Comparison of ENCODE assay signal across 8 cellular contexts in genomic region chr19:32404213-32404938, GRCh38. TPM values are rescaled to one million over a fixed set of nuclear protein-coding genes. Genes with fewer than 3 reads are reported as not detected.
DNase-seq lines count a peak whose midpoint lies in the region; ATAC-seq and TF ChIP-seq lines count a peak whose summit lies in the region.

No MANE protein-coding gene starts in this region.

- peak overlapping the region; percentile 93 for H3K27ac ChIP-seq in DND-41 (ENCODE audit: low read length)

- H4K20me1 ChIP-seq in DND-41 (ENCODE audit: insufficient read depth, low read length), result peaks cover 4% of the 10 kb centered on the region; the same call in 1 of the 2 replicates

- H3K4me1 ChIP-seq in DND-41 (ENCODE audit: insufficient read depth, low read length) (peaks cover 36% of the 10 kb centered on the region), NT2/D1 (ENCODE audit: insufficient read depth, insufficient read length) (no peaks in the 10 kb centered on the region)

- H3K79me2 ChIP-seq in DND-41 (ENCODE audit: insufficient read depth, low read length), result peaks cover 30% of the 10 kb centered on the region

- TF ChIP-seq CTCF in DND-41 (IDR thresholded peaks at IDR 0.05; ENCODE audit: borderline replicate concordance, extremely low read depth, low read length, poor library complexity, severe bottlenecking), result no peak
- TF ChIP-seq CTCF in neural crest cell (conservative IDR thresholded peaks at IDR 0.05), result no peak

- no peaks in the 10 kb centered on the region for H3K9me3 Mint-ChIP-seq in neural crest cell

- peaks cover 31% of the 10 kb centered on the region for H3K4me1 Mint-ChIP-seq in neural crest cell

- no peak for ATAC-seq in DND-41 (ENCODE audit: insufficient read depth, low read depth)
- no peak for ATAC-seq in GM21390 (IDR thresholded peaks at IDR 0.05; ENCODE audit: unreplicated experiment)
- ATAC-seq in GM19452 (IDR thresholded peaks at IDR 0.05; ENCODE audit: unreplicated experiment), result no peak
- ATAC-seq in GM19351 (IDR thresholded peaks at IDR 0.05; ENCODE audit: unreplicated experiment), result no peak

- no peaks in the 10 kb centered on the region for H3K27me3 ChIP-seq in DND-41 (ENCODE audit: insufficient read depth, low read length, poor library complexity)
- no peaks in the 10 kb centered on the region for H3K27me3 ChIP-seq in NT2/D1 (ENCODE audit: insufficient read depth, insufficient read length)

- peak overlapping the region; percentile 76 for H3K4me2 ChIP-seq in DND-41 (ENCODE audit: insufficient read depth, low read length)

- peak overlapping the region; percentile 96 for H2AFZ ChIP-seq in DND-41 (ENCODE audit: low read depth, low read length)

- H3K9me3 ChIP-seq in DND-41 (ENCODE audit: insufficient read depth, low read length, severe bottlenecking), result no peaks in the 10 kb centered on the region
- H3K9me3 ChIP-seq in NT2/D1 (ENCODE audit: insufficient read depth, low read length), result no peaks in the 10 kb centered on the region; the same call in 1 of the 2 replicates

- H3K4me3 ChIP-seq in DND-41 (ENCODE audit: low read depth in 1 of 2, low read length in 2 of 2) (peak overlapping the region; percentile 94 to 95), NT2/D1 (ENCODE audit: insufficient read length, low read depth) (peak overlapping the region; percentile 82)

- peak overlapping the region; percentile 92 for H3K27ac Mint-ChIP-seq in neural crest cell (ENCODE audit: unreplicated experiment)

- H3K27me3 Mint-ChIP-seq in neural crest cell (ENCODE audit: low read depth), result no peaks in the 10 kb centered on the region

- peak overlapping the region; percentile 92 for H3K4me3 Mint-ChIP-seq in neural crest cell

- peaks cover 19% of the 10 kb centered on the region for H3K36me3 ChIP-seq in DND-41 (ENCODE audit: insufficient read depth, low read length)
- H3K36me3 ChIP-seq in NT2/D1 (ENCODE audit: insufficient read depth, insufficient read length, low read length), result peaks cover 15% of the 10 kb centered on the region

- peaks cover 10% of the 10 kb centered on the region for H3K36me3 Mint-ChIP-seq in neural crest cell (ENCODE audit: low read depth)

- DNase-seq in DND-41, result peak; percentile 10
- peak; percentile 13 for DNase-seq in NT2/D1 (ENCODE audit: low read depth, low spot score)
- peak; percentile 48 for DNase-seq in ecto neural progenitor cell (ENCODE audit: low spot score)
- DNase-seq in neural crest cell (ENCODE audit: low read depth, low spot score), result no peak
- DNase-seq in NCI-H1694 treated with DMSO at 0.1 percent for 48 hours (lab: John Stamatoyannopoulos, UW), result no peak

- H3K9ac ChIP-seq in DND-41 (ENCODE audit: low read depth, low read length), result peak overlapping the region; percentile 98
- H3K9ac ChIP-seq in NT2/D1 (ENCODE audit: insufficient read length, low read depth), result peak overlapping the region; percentile 90

RNA-seq across cellular contexts. Expression of gene DPY19L3, which starts 1.2 kb away (rescaled TPM):
- total RNA-seq in neural crest cell, result 104 and 108 TPM in 2 replicates

RNA-seq across cellular contexts. Expression of gene ZNF507, which starts 59.0 kb away (rescaled TPM):
- total RNA-seq in neural crest cell, result 33.8 and 35.4 TPM in 2 replicates

Comparison
In these comparisons a context has a peak if more than half of its experiments do, and no peak if none do; other contexts are left out.
1. DNase-seq: peak in DND-41 (single experiment), NT2/D1 (single experiment) and ecto neural progenitor cell (single experiment); none in neural crest cell (single experiment) and NCI-H1694 treated with DMSO at 0.1 percent for 48 hours (single experiment).